Comparison of ENCODE assay signal across 9 cellular contexts in genomic region chr2:237298323-237299118, GRCh38.
DNase-seq lines count a peak whose midpoint lies in the region; ATAC-seq, FAIRE-seq and TF ChIP-seq lines count a peak whose summit lies in the region.
"Had no signal": no experiment of that assay in that cellular context is flagged by ENCODE, and none has a peak within 500 bp of the region (broad histone marks: within the 10 kb centered on the region; RNA-seq: fewer than 3 reads in every experiment).

No MANE protein-coding gene starts in this region.

- no peaks in the 10 kb centered on the region for H3K9me2 ChIP-seq in HCT116 (ENCODE audit: insufficient read depth)

- no peaks in the 10 kb centered on the region for H3K36me3 ChIP-seq in HCT116 (ENCODE audit: control insufficient read depth in 1 of 2, insufficient read depth in 2 of 2, low read length in 2 of 2)
- H3K36me3 ChIP-seq in kidney (ENCODE audit: control insufficient read depth in 1 of 2, insufficient read depth in 2 of 2, low read length in 2 of 2) = no peaks in the 10 kb centered on the region
- H3K36me3 ChIP-seq in transverse colon = no peaks in the 10 kb centered on the region

- peak overlapping the region in 1 of 2 experiments; percentile 9; a peak in 1 of 4 replicates for H3K4me3 ChIP-seq in HCT116 (replicated peaks in 1 of 2; ENCODE audit: low read depth in 1 of 2, low read length in 2 of 2)
- no peak overlapping the region for H3K4me3 ChIP-seq in kidney (ENCODE audit: low read length in 2 of 2)
- H3K4me3 ChIP-seq in transverse colon = no peak overlapping the region

- RAD21 ChIA-PET in HCT116 (lab: Charles Lee; ENCODE audit: low non-redundant PET in 1 of 2, low total read pairs in 2 of 2, uncharacterized antibody in 2 of 2, unreplicated experiment in 2 of 2) = no interaction called here

- H3K27ac Mint-ChIP-seq in activated CD4-positive, alpha-beta T cell treated with anti-CD3 and anti-CD28 coated beads, Interleukin-2, amount 10 ng/mL, durations not matched to agents 7 days and 5 days = no peak overlapping the region
- H3K27ac Mint-ChIP-seq: activated naive CD8-positive, alpha-beta T cell treated with anti-CD3 and anti-CD28 coated beads for 36 hours had no signal

- TF ChIP-seq EP300 in transverse colon (IDR thresholded peaks at IDR 0.05; ENCODE audit: low read depth) = peak; percentile 24

- no peak for TF ChIP-seq RAD21 in HCT116 (IDR thresholded peaks at IDR 0.05; ENCODE audit: low read depth)

- peak overlapping the region; percentile 12; the same call in 1 of the 2 replicates for H3K27ac ChIP-seq in HCT116 (ENCODE audit: low read depth, low read length)
- peak overlapping the region; percentile 90 for H3K27ac ChIP-seq in RWPE1
- H3K27ac ChIP-seq in kidney (ENCODE audit: low read depth in 2 of 2, low read length in 2 of 2) = no peak overlapping the region
- H3K27ac ChIP-seq in transverse colon = peak overlapping the region; percentile 64 to 82 (median 76)

- peak overlapping the region; percentile 69 for H3K4me2 ChIP-seq in HCT116 (ENCODE audit: low read length)

- no TSS peak for BruUV-seq in HCT116 (replicated peaks; lab: Mats Ljungman, UMichigan)

- H3K4me1 ChIP-seq in HCT116 (ENCODE audit: control insufficient read depth in 1 of 2, insufficient read depth in 2 of 2, low read length in 2 of 2) (peaks cover 34 to 44% of the 10 kb centered on the region in 2 experiments), kidney (ENCODE audit: control insufficient read depth in 1 of 2, insufficient read depth in 1 of 2, low read depth in 1 of 2, low read length in 2 of 2) (no peaks in the 10 kb centered on the region), transverse colon (peaks cover 0 to 20% (median 7%) of the 10 kb centered on the region in 4 donors)

- DNase-seq in HCT116 (ENCODE audit: low read depth, low spot score) (peak; percentile 71), RWPE1 (ENCODE audit: low spot score) (peak; percentile 88), kidney (peak; percentile 51), transverse colon (no peak)
- no peak for DNase-seq in activated CD4-positive, CD25-positive, alpha-beta regulatory T cell treated with anti-CD3 and anti-CD28 coated beads, Interleukin-2, amount 50 U/mL, for 72 hours
- no peak for DNase-seq in stimulated activated CD8-positive, alpha-beta memory T cell treated with anti-CD3 and anti-CD28 coated beads, Interleukin-4, amount 100 ng/mL, for 48 hours
- no peak for DNase-seq in activated CD4-positive, alpha-beta T cell treated with anti-CD3 and anti-CD28 coated beads, Interleukin-2, amount 10 ng/mL, durations not matched to agents 7 days and 5 days
- DNase-seq: activated naive CD8-positive, alpha-beta T cell treated with anti-CD3 and anti-CD28 coated beads for 36 hours had no signal

- H3K36me3 Mint-ChIP-seq in activated CD4-positive, alpha-beta T cell treated with anti-CD3 and anti-CD28 coated beads, Interleukin-2, amount 10 ng/mL, durations not matched to agents 7 days and 5 days (ENCODE audit: low read depth) = no peaks in the 10 kb centered on the region
- H3K36me3 Mint-ChIP-seq: activated naive CD8-positive, alpha-beta T cell treated with anti-CD3 and anti-CD28 coated beads for 36 hours had no signal

- no peak for TF ChIP-seq POLR2A in HCT116 (IDR thresholded peaks at IDR 0.05; ENCODE audit: borderline replicate concordance, extremely low read depth, insufficient read depth, insufficient read length)
- TF ChIP-seq POLR2A in transverse colon (IDR thresholded peaks at IDR 0.05) = no peak

- CTCF ChIA-PET in HCT116 (lab: Charles Lee) (no interaction called here), RWPE1 (lab: Yijun Ruan, JAX) (interaction anchor here (0.5 to 0.6 kb wide), 3 partner anchors 27 to 181 kb away, joined by 3 to 4 read pairs (median 3); no protein-coding TSS in a partner anchor)
- CTCF ChIA-PET in activated CD4-positive, alpha-beta T cell treated with anti-CD3 and anti-CD28 coated beads, Interleukin-2, amount 10 ng/mL, durations not matched to agents 7 days and 5 days (lab: Charles Lee) = no interaction called here

- in situ Hi-C loops in transverse colon (cut with MboI; ENCODE audit: low pct_ligation_motif_present in 1 of 4, low pct_unique_long_range_greater_than_20kb in 1 of 4, low sequenced_read_pairs in 3 of 4) = no loop called here

- H3K4me1 Mint-ChIP-seq in activated CD4-positive, alpha-beta T cell treated with anti-CD3 and anti-CD28 coated beads, Interleukin-2, amount 10 ng/mL, durations not matched to agents 7 days and 5 days = no peaks in the 10 kb centered on the region
- H3K4me1 Mint-ChIP-seq: activated naive CD8-positive, alpha-beta T cell treated with anti-CD3 and anti-CD28 coated beads for 36 hours had no signal

- H2AFZ ChIP-seq in HCT116 (ENCODE audit: low read depth, low read length, poor library complexity, severe bottlenecking) = peak overlapping the region; percentile 25

- no peaks in the 10 kb centered on the region; the same call in 1 of the 2 replicates for H3K27me3 ChIP-seq in HCT116 (ENCODE audit: insufficient read depth, low read length)
- no peaks in the 10 kb centered on the region for H3K27me3 ChIP-seq in transverse colon

- intact Hi-C loops in HCT116 (cut with micrococcal nuclease) (no loop called here), kidney (cut with DNase I) (no loop called here), transverse colon (cut with DNase I; ENCODE audit: low total_unique reads) (loop anchor here (10.0 kb wide), 1 partner anchor 116 kb away; the partner anchor contains the start of gene COL6A3)

- TF ChIP-seq CTCF in HCT116 (IDR thresholded peaks at IDR 0.05 in 2 of 3, conservative IDR thresholded peaks at IDR 0.05 in 1 of 3; ENCODE audit: borderline replicate concordance in 1 of 3, insufficient read depth in 1 of 3, low read depth in 2 of 3, low read length in 2 of 3) (no peak), RWPE1 (conservative IDR thresholded peaks at IDR 0.05; ENCODE audit: low read depth) (no peak), kidney (IDR thresholded peaks at IDR 0.05; ENCODE audit: borderline replicate concordance, extremely low read depth, insufficient read depth) (no peak), transverse colon (IDR thresholded peaks at IDR 0.05) (no peak)

- H3K9me3 Mint-ChIP-seq in activated CD4-positive, alpha-beta T cell treated with anti-CD3 and anti-CD28 coated beads, Interleukin-2, amount 10 ng/mL, durations not matched to agents 7 days and 5 days = peaks cover 2% of the 10 kb centered on the region

- H3K9ac ChIP-seq in HCT116 (ENCODE audit: low read length) (no peak overlapping the region), kidney (ENCODE audit: low read length in 2 of 2) (no peak overlapping the region)

- peak; percentile 77 for ATAC-seq in HCT116
- no peak for ATAC-seq in GM18909 (IDR thresholded peaks at IDR 0.05; ENCODE audit: poor library complexity, unreplicated experiment)

- FAIRE-seq in kidney (lab: Jason Lieb, UNC) = no peak

- 61 to 69% methylated on average over 5 to 10 of the region's 10 CpGs for WGBS in transverse colon (ENCODE audit: low coverage in 1 of 2), 2 donors

- H3K27me3 Mint-ChIP-seq in activated CD4-positive, alpha-beta T cell treated with anti-CD3 and anti-CD28 coated beads, Interleukin-2, amount 10 ng/mL, durations not matched to agents 7 days and 5 days = peaks cover 14% of the 10 kb centered on the region

- H3K4me3 Mint-ChIP-seq in activated CD4-positive, alpha-beta T cell treated with anti-CD3 and anti-CD28 coated beads, Interleukin-2, amount 10 ng/mL, durations not matched to agents 7 days and 5 days = no peak overlapping the region
- H3K4me3 Mint-ChIP-seq: activated naive CD8-positive, alpha-beta T cell treated with anti-CD3 and anti-CD28 coated beads for 36 hours had no signal

- POLR2A ChIA-PET in HCT116 (lab: Charles Lee) (no interaction called here), RWPE1 (lab: Yijun Ruan, JAX; ENCODE audit: low non-redundant PET) (no interaction called here)
- POLR2A ChIA-PET in activated CD4-positive, alpha-beta T cell treated with anti-CD3 and anti-CD28 coated beads, Interleukin-2, amount 10 ng/mL, durations not matched to agents 7 days and 5 days (lab: Charles Lee) = no interaction called here

- no peaks in the 10 kb centered on the region for H4K20me1 ChIP-seq in HCT116 (ENCODE audit: insufficient read depth)

- H3K9me3 ChIP-seq in HCT116 (ENCODE audit: control insufficient read depth in 1 of 2, insufficient read depth in 1 of 2, low read depth in 1 of 2, low read length in 2 of 2) = peaks cover 0 to 5% of the 10 kb centered on the region in 2 experiments; a peak in 1 of 4 replicates
- no peaks in the 10 kb centered on the region for H3K9me3 ChIP-seq in kidney (ENCODE audit: control insufficient read depth in 1 of 2, low read length in 2 of 2)
- no peaks in the 10 kb centered on the region for H3K9me3 ChIP-seq in transverse colon

- H3K79me2 ChIP-seq in HCT116 (ENCODE audit: insufficient read depth, low read length) = no peaks in the 10 kb centered on the region

TF ChIP-seq in HCT116, 20 proteins besides CTCF, POLR2A, EP300 and RAD21 (continues in another document):
- TF ChIP-seq, protein P1, sequence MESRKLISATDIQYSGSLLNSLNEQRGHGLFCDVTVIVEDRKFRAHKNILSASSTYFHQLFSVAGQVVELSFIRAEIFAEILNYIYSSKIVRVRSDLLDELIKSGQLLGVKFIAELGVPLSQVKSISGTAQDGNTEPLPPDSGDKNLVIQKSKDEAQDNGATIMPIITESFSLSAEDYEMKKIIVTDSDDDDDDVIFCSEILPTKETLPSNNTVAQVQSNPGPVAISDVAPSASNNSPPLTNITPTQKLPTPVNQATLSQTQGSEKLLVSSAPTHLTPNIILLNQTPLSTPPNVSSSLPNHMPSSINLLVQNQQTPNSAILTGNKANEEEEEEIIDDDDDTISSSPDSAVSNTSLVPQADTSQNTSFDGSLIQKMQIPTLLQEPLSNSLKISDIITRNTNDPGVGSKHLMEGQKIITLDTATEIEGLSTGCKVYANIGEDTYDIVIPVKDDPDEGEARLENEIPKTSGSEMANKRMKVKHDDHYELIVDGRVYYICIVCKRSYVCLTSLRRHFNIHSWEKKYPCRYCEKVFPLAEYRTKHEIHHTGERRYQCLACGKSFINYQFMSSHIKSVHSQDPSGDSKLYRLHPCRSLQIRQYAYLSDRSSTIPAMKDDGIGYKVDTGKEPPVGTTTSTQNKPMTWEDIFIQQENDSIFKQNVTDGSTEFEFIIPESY (IDR thresholded peaks at IDR 0.05; ENCODE audit: extremely low read depth, insufficient replicate concordance, low read length) = no peak
- TF ChIP-seq ELF1 (IDR thresholded peaks at IDR 0.05; ENCODE audit: borderline replicate concordance, low read depth) (no peak), ZFX (IDR thresholded peaks at IDR 0.05) (no peak), JUND (IDR thresholded peaks at IDR 0.05) (peak; percentile 89), ZNF274 (IDR thresholded peaks at IDR 0.05; ENCODE audit: low read depth, low read length) (no peak), POLR2AphosphoS5 (IDR thresholded peaks at IDR 0.05; ENCODE audit: low read depth, low read length) (peak; percentile 30; the same call in 1 of the 2 replicates), SIN3A (IDR thresholded peaks at IDR 0.05; ENCODE audit: low read depth) (peak; percentile 84), EZH2 (IDR thresholded peaks at IDR 0.05) (no peak), CBX3 (IDR thresholded peaks at IDR 0.05; ENCODE audit: low read depth) (peak; percentile 92), YY1 (IDR thresholded peaks at IDR 0.05; ENCODE audit: extremely low read depth, insufficient replicate concordance, low read depth, low read length) (no peak)

Comparison
In these comparisons a context has a peak if more than half of its experiments do, and no peak if none do; other contexts are left out.
1. DNase-seq: peak in HCT116 (single experiment), RWPE1 (single experiment) and kidney (single experiment); none in transverse colon (single experiment), activated CD4-positive, CD25-positive, alpha-beta regulatory T cell treated with anti-CD3 and anti-CD28 coated beads, Interleukin-2, amount 50 U/mL, for 72 hours (single experiment), stimulated activated CD8-positive, alpha-beta memory T cell treated with anti-CD3 and anti-CD28 coated beads, Interleukin-4, amount 100 ng/mL, for 48 hours (single experiment) and activated CD4-positive, alpha-beta T cell treated with anti-CD3 and anti-CD28 coated beads, Interleukin-2, amount 10 ng/mL, durations not matched to agents 7 days and 5 days (single experiment).
2. H3K27ac ChIP-seq: peak in HCT116 (single experiment), RWPE1 (single experiment) and transverse colon (4 of 4); none in kidney (0 of 2).